In the genomic region with DNA sequence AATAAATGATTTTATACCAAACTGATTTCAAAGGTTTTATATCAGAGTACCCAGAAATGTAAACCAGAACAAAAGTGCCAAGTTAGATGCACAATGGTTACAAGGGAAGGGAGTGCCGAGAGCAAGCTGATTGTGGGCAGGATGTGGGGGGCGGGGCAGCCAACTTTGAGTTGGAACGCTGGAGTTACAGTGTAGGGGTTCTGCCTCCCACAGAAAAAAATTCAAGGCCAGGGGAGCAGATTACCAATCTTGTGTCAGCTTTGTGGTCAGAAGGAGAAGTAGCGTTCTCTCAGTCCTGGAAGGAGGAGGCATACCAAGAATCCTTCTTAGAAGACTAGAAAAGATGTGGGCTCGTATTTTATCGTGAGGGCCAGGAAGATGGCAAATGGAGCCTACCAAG, we compare ENCODE assay signal across 15 cellular contexts. TPM values are rescaled to one million over a fixed set of nuclear protein-coding genes. Genes with fewer than 3 reads are reported as not detected.
DNase-seq lines count a peak whose midpoint lies in the region; ATAC-seq lines count a peak whose summit lies in the region.
"Had no signal": no experiment of that assay in that cellular context is flagged by ENCODE, and none has a peak within 500 bp of the region (broad histone marks: within the 10 kb centered on the region; RNA-seq: fewer than 3 reads in every experiment).

No MANE protein-coding gene starts in this region.

- H3K4me3 Mint-ChIP-seq in activated CD4-positive, alpha-beta T cell treated with anti-CD3 and anti-CD28 coated beads, Interleukin-2, amount 10 ng/mL, durations not matched to agents 24 days and 14 days = peak overlapping the region; percentile 11
- no peak overlapping the region for H3K4me3 Mint-ChIP-seq in activated CD4-positive, alpha-beta memory T cell treated with anti-CD3 and anti-CD28 coated beads for 36 hours
- peak overlapping the region in 6 of 10 donors; percentile 12 to 76 (median 50) for H3K4me3 Mint-ChIP-seq in naive thymus-derived CD4-positive, alpha-beta T cell
- H3K4me3 Mint-ChIP-seq: neural progenitor cell had no signal

- H3K27me3 Mint-ChIP-seq in activated CD4-positive, alpha-beta T cell treated with anti-CD3 and anti-CD28 coated beads, Interleukin-2, amount 10 ng/mL, durations not matched to agents 24 days and 14 days = peaks cover 29% of the 10 kb centered on the region
- peaks cover 16% of the 10 kb centered on the region for H3K27me3 Mint-ChIP-seq in activated CD4-positive, alpha-beta memory T cell treated with anti-CD3 and anti-CD28 coated beads for 36 hours
- H3K27me3 Mint-ChIP-seq in naive thymus-derived CD4-positive, alpha-beta T cell = peaks cover 15 to 30% (median 22%) of the 10 kb centered on the region in 5 donors

- H3K27me3 ChIP-seq in naive thymus-derived CD4-positive, alpha-beta T cell (ENCODE audit: control insufficient read depth in 2 of 2, insufficient read depth in 2 of 2, low read length in 2 of 2) = no peaks in the 10 kb centered on the region
- H3K27me3 ChIP-seq: MG63, neural progenitor cell had no signal

- H3K9me3 ChIP-seq in naive thymus-derived CD4-positive, alpha-beta T cell (ENCODE audit: control insufficient read depth in 2 of 3, low read length in 3 of 3) = no peaks in the 10 kb centered on the region
- H3K9me3 ChIP-seq: A549 had no signal

- H3K27ac Mint-ChIP-seq in activated CD4-positive, alpha-beta T cell treated with anti-CD3 and anti-CD28 coated beads, Interleukin-2, amount 10 ng/mL, durations not matched to agents 24 days and 14 days = no peak overlapping the region
- H3K27ac Mint-ChIP-seq in activated CD4-positive, alpha-beta memory T cell treated with anti-CD3 and anti-CD28 coated beads for 36 hours = no peak overlapping the region
- peak overlapping the region in 1 of 9 donors; percentile 27 for H3K27ac Mint-ChIP-seq in naive thymus-derived CD4-positive, alpha-beta T cell
- H3K27ac Mint-ChIP-seq: neural progenitor cell had no signal

- H3K9me3 Mint-ChIP-seq in activated CD4-positive, alpha-beta T cell treated with anti-CD3 and anti-CD28 coated beads, Interleukin-2, amount 10 ng/mL, durations not matched to agents 24 days and 14 days = no peaks in the 10 kb centered on the region
- H3K9me3 Mint-ChIP-seq in activated CD4-positive, alpha-beta memory T cell treated with anti-CD3 and anti-CD28 coated beads for 36 hours = peaks cover 5% of the 10 kb centered on the region
- H3K9me3 Mint-ChIP-seq in naive thymus-derived CD4-positive, alpha-beta T cell = peaks cover 0 to 1% (median 0%) of the 10 kb centered on the region in 11 donors

- no peak overlapping the region for H3K4me3 ChIP-seq in naive thymus-derived CD4-positive, alpha-beta T cell (ENCODE audit: low read length)
- H3K4me3 ChIP-seq: A549, neural progenitor cell had no signal

- H3K36me3 ChIP-seq in naive thymus-derived CD4-positive, alpha-beta T cell (ENCODE audit: control insufficient read depth in 2 of 3, insufficient read depth in 3 of 3, low read length in 3 of 3) = no peaks in the 10 kb centered on the region
- H3K36me3 ChIP-seq: MG63, neural progenitor cell had no signal

- no peaks in the 10 kb centered on the region for H3K4me1 ChIP-seq in naive thymus-derived CD4-positive, alpha-beta T cell (ENCODE audit: control insufficient read depth in 2 of 2, insufficient read depth in 2 of 2, low read length in 2 of 2)
- H3K4me1 ChIP-seq: A549, Caco-2, neural progenitor cell had no signal

- peaks cover 18% of the 10 kb centered on the region for H3K4me1 Mint-ChIP-seq in activated CD4-positive, alpha-beta T cell treated with anti-CD3 and anti-CD28 coated beads, Interleukin-2, amount 10 ng/mL, durations not matched to agents 24 days and 14 days
- peaks cover 15% of the 10 kb centered on the region for H3K4me1 Mint-ChIP-seq in activated CD4-positive, alpha-beta memory T cell treated with anti-CD3 and anti-CD28 coated beads for 36 hours (ENCODE audit: low read depth)
- H3K4me1 Mint-ChIP-seq in naive thymus-derived CD4-positive, alpha-beta T cell = peaks cover 0 to 24% (median 16%) of the 10 kb centered on the region in 7 donors
- H3K4me1 Mint-ChIP-seq: neural progenitor cell had no signal

- intact Hi-C loops in activated CD4-positive, alpha-beta T cell treated with anti-CD3 and anti-CD28 coated beads, Interleukin-2, amount 10 ng/mL, durations not matched to agents 24 days and 14 days (cut with micrococcal nuclease) = loop anchor here (1.0 to 10.0 kb wide), 4 partner anchors 515 to 1028 kb away; a partner anchor contains a TSS
- intact Hi-C loops in activated CD4-positive, alpha-beta memory T cell treated with anti-CD3 and anti-CD28 coated beads for 36 hours (cut with micrococcal nuclease) = loop anchor here (1.0 to 10.0 kb wide), 2 partner anchors 781 to 1025 kb away; no protein-coding TSS in a partner anchor
- intact Hi-C loops in naive thymus-derived CD4-positive, alpha-beta T cell (cut with micrococcal nuclease) = loop anchor here (1.0 to 10.0 kb wide), 8 partner anchors 515 to 1055 kb away; a partner anchor contains a TSS

- POLR2A ChIA-PET in activated CD4-positive, alpha-beta memory T cell treated with anti-CD3 and anti-CD28 coated beads for 36 hours (lab: Charles Lee) = no interaction called here
- POLR2A ChIA-PET in naive thymus-derived CD4-positive, alpha-beta T cell (lab: Charles Lee) = no interaction called here

- H3K36me3 Mint-ChIP-seq in activated CD4-positive, alpha-beta T cell treated with anti-CD3 and anti-CD28 coated beads, Interleukin-2, amount 10 ng/mL, durations not matched to agents 24 days and 14 days (ENCODE audit: low read depth) = no peaks in the 10 kb centered on the region
- H3K36me3 Mint-ChIP-seq in activated CD4-positive, alpha-beta memory T cell treated with anti-CD3 and anti-CD28 coated beads for 36 hours = no peaks in the 10 kb centered on the region
- H3K36me3 Mint-ChIP-seq in naive thymus-derived CD4-positive, alpha-beta T cell = no peaks in the 10 kb centered on the region
- H3K36me3 Mint-ChIP-seq: neural progenitor cell had no signal

- CTCF ChIA-PET in activated CD4-positive, alpha-beta memory T cell treated with anti-CD3 and anti-CD28 coated beads for 36 hours (lab: Charles Lee) = interaction anchor here (1.0 to 2.5 kb wide), 14 partner anchors 7 to 795 kb away, joined by 3 to 17 read pairs (median 4); a partner anchor contains a TSS
- CTCF ChIA-PET in naive thymus-derived CD4-positive, alpha-beta T cell (lab: Charles Lee) = interaction anchor here (0.6 to 2.2 kb wide), 7 partner anchors 8 to 1030 kb away, joined by 3 to 12 read pairs (median 5); no protein-coding TSS in a partner anchor

- no peak overlapping the region for H3K27ac ChIP-seq in naive thymus-derived CD4-positive, alpha-beta T cell (ENCODE audit: low read depth, low read length)
- H3K27ac ChIP-seq: A549, epithelial cell of prostate, neural progenitor cell had no signal

- peak; percentile 72 for DNase-seq in activated CD4-positive, alpha-beta T cell treated with anti-CD3 and anti-CD28 coated beads, Interleukin-2, amount 10 ng/mL, durations not matched to agents 24 days and 14 days
- DNase-seq in activated CD4-positive, alpha-beta T cell treated with anti-CD3 and anti-CD28 coated beads for 1 hour = no peak
- DNase-seq in M059J (ENCODE audit: low read depth) (peak; percentile 18), COLO668 (lab: John Stamatoyannopoulos, UW; ENCODE audit: unreplicated experiment) (no peak), NCI-H2171 (lab: John Stamatoyannopoulos, UW) (no peak)
- peak; percentile 47 for DNase-seq in activated CD4-positive, alpha-beta memory T cell treated with anti-CD3 and anti-CD28 coated beads for 36 hours
- DNase-seq in naive thymus-derived CD4-positive, alpha-beta T cell = peak in 5 of 9 donors; percentile 8 to 38 (median 18)

- ATAC-seq in naive thymus-derived CD4-positive, alpha-beta T cell = no peak
- ATAC-seq in HG02759 (IDR thresholded peaks at IDR 0.05; ENCODE audit: unreplicated experiment) = no peak

RNA-seq across cellular contexts. Expression of a gene that starts 15.9 kb away (rescaled TPM):
- 0.44 TPM in 1 of 2 replicates, not detected in the other for total RNA-seq in activated CD4-positive, alpha-beta T cell treated with anti-CD3 and anti-CD28 coated beads, Interleukin-2, amount 10 ng/mL, durations not matched to agents 24 days and 14 days
- total RNA-seq in M059J (2014; rRNA removed; shearing (Covaris generic)) = not detected in 2 replicates
- total RNA-seq in activated CD4-positive, alpha-beta memory T cell treated with anti-CD3 and anti-CD28 coated beads for 36 hours = not detected
- total RNA-seq in naive thymus-derived CD4-positive, alpha-beta T cell = not detected
- polyA plus RNA-seq in naive thymus-derived CD4-positive, alpha-beta T cell = not detected
- total RNA-seq: Caco-2, cerebellum, RPMI7951 had no signal
- polyA plus RNA-seq: A549 had no signal

Comparison
In these comparisons a context has a peak if more than half of its experiments do, and no peak if none do; other contexts are left out.
1. DNase-seq: peak in activated CD4-positive, alpha-beta T cell treated with anti-CD3 and anti-CD28 coated beads, Interleukin-2, amount 10 ng/mL, durations not matched to agents 24 days and 14 days (single experiment), M059J (single experiment), activated CD4-positive, alpha-beta memory T cell treated with anti-CD3 and anti-CD28 coated beads for 36 hours (single experiment) and naive thymus-derived CD4-positive, alpha-beta T cell (5 of 9); none in activated CD4-positive, alpha-beta T cell treated with anti-CD3 and anti-CD28 coated beads for 1 hour (single experiment), COLO668 (single experiment) and NCI-H2171 (single experiment).